ENCODE assay signal across 10 cellular contexts in genomic region chr15:65028338-65028737, GRCh38. TPM values are rescaled to one million over a fixed set of nuclear protein-coding genes. Genes with fewer than 3 reads are reported as not detected.
A peak's percentile ranks its signal among the peaks of the same experiment; 100 is the strongest.
DNase-seq lines count a peak whose midpoint lies in the region; ATAC-seq, FAIRE-seq and TF ChIP-seq lines count a peak whose summit lies in the region.
"Had no signal": no experiment of that assay in that cellular context is flagged by ENCODE, and none has a peak within 500 bp of the region (broad histone marks: within the 10 kb centered on the region; RNA-seq: fewer than 3 reads in every experiment).

No MANE protein-coding gene starts in this region.

- H4K8ac ChIP-seq in IMR-90 (ENCODE audit: low read depth in 2 of 2, low read length in 2 of 2) = peak overlapping the region in 1 of 2 experiments; percentile 32; a peak in 1 of 4 replicates

- CTCF ChIA-PET in IMR-90 (lab: Yijun Ruan, JAX) = no interaction called here

- no peak for FAIRE-seq in bronchial epithelial cell (lab: Jason Lieb, UNC)

- ATAC-seq in IMR-90 (ENCODE audit: low read depth) (no peak), GM21360 (IDR thresholded peaks at IDR 0.05; ENCODE audit: unreplicated experiment) (no peak), GM18861 (IDR thresholded peaks at IDR 0.05; ENCODE audit: unreplicated experiment) (no peak), HG03521 (IDR thresholded peaks at IDR 0.05; ENCODE audit: unreplicated experiment) (no peak), HG02588 (IDR thresholded peaks at IDR 0.05; ENCODE audit: unreplicated experiment) (no peak)

- H3K27me3 ChIP-seq in IMR-90 (ENCODE audit: control insufficient read depth, insufficient read depth, low read length) = no peaks in the 10 kb centered on the region
- no peaks in the 10 kb centered on the region for H3K27me3 ChIP-seq in bronchial epithelial cell (ENCODE audit: control insufficient read depth, insufficient read depth, low read length)
- H3K27me3 ChIP-seq in muscle layer of colon (ENCODE audit: control insufficient read depth in 1 of 2, insufficient read depth in 2 of 2, low read length in 2 of 2) = no peaks in the 10 kb centered on the region

- in situ Hi-C loops in IMR-90 (cut with MboI; ENCODE audit: low sequenced_read_pairs) = no loop called here

- H4K5ac ChIP-seq in IMR-90 (ENCODE audit: low read depth, low read length) = no peak overlapping the region

- 39% methylated on average over 4 of the region's 10 CpGs; no CpG with 5 or more reads in 1 of the 2 experiments for WGBS in IMR-90 (ENCODE audit: extremely low coverage in 2 of 2, insufficient read length in 1 of 2), 2 experiments

- no peak overlapping the region for H4K91ac ChIP-seq in IMR-90 (ENCODE audit: insufficient read depth, low read depth, low read length)

- H4K20me1 ChIP-seq in IMR-90 (ENCODE audit: insufficient read depth, low read length) = 0 out of 2 replicates have a peak, but pooled peaks cover 8% of the 10 kb centered on the region

- H3K36me3 ChIP-seq in IMR-90 (ENCODE audit: control insufficient read depth, insufficient read depth, low read length) (peaks cover 11% of the 10 kb centered on the region), bronchial epithelial cell (ENCODE audit: control insufficient read depth, insufficient read depth, low read length) (peaks cover 1% of the 10 kb centered on the region), muscle layer of colon (ENCODE audit: insufficient read depth, low read length) (peaks cover 20% of the 10 kb centered on the region)

- H2AK9ac ChIP-seq in IMR-90 (replicated peaks; ENCODE audit: low read depth, low read length, poor library complexity) = peak overlapping the region; percentile 73

- no peak overlapping the region for H3K4ac ChIP-seq in IMR-90 (ENCODE audit: low read depth, low read length)

- no peak overlapping the region for H2AK5ac ChIP-seq in IMR-90 (ENCODE audit: low read depth, low read length)

- BruUV-seq in IMR-90 (replicated peaks; lab: Mats Ljungman, UMichigan) = no TSS peak

- H2AFZ ChIP-seq in IMR-90 (replicated peaks; ENCODE audit: low read length, poor library complexity) = peak overlapping the region; percentile 62

- no peak overlapping the region for H3K18ac ChIP-seq in IMR-90 (ENCODE audit: low read depth, low read length)

- H3K9ac ChIP-seq in IMR-90 (ENCODE audit: low read depth, low read length) (peak overlapping the region; percentile 71), muscle layer of colon (ENCODE audit: low read length) (peak overlapping the region; percentile 59)

- peaks cover 8% of the 10 kb centered on the region; the same call in 1 of the 2 replicates for H3K9me1 ChIP-seq in IMR-90 (ENCODE audit: insufficient read depth, low read length)

- dilution Hi-C loops in IMR-90 (cut with HindIII; ENCODE audit: low sequenced_read_pairs, unreplicated experiment) = no loop called here

- intact Hi-C loops in IMR-90 (cut with micrococcal nuclease) = loop anchor here (5.0 kb wide), 1 partner anchor 186 kb away; the partner anchor contains the start of gene PLEKHO2

- no peak overlapping the region for H2BK15ac ChIP-seq in IMR-90 (ENCODE audit: low read depth, low read length)

- H3K56ac ChIP-seq in IMR-90 (ENCODE audit: extremely low read depth, insufficient read depth, low read length) = 0 out of 2 replicates have a peak overlapping the region, but pooled peaks have one; percentile 19

- H3K14ac ChIP-seq in IMR-90 (replicated peaks; ENCODE audit: low read depth, low read length) = peak overlapping the region; percentile 64

- H3K23ac ChIP-seq in IMR-90 (ENCODE audit: low read depth, low read length) = peak overlapping the region; percentile 68; the same call in 1 of the 2 replicates

- no peak overlapping the region for H2BK20ac ChIP-seq in IMR-90 (ENCODE audit: low read depth, low read length)

- no peak for TF ChIP-seq POLR2A in IMR-90 (IDR thresholded peaks at IDR 0.05; ENCODE audit: low read depth, low read length)

- H3K27ac ChIP-seq in IMR-90 (ENCODE audit: insufficient read depth, low read length) (no peak overlapping the region), muscle layer of colon (ENCODE audit: low read depth, low read length) (no peak overlapping the region)

- no peak overlapping the region for H2BK5ac ChIP-seq in IMR-90 (ENCODE audit: low read depth, low read length, poor library complexity, severe bottlenecking)

- no peak for TF ChIP-seq RAD21 in IMR-90 (IDR thresholded peaks at IDR 0.05; ENCODE audit: low read length)

- H3K9me3 ChIP-seq in IMR-90 (ENCODE audit: control insufficient read depth, insufficient read depth, low read length) (no peaks in the 10 kb centered on the region), muscle layer of colon (ENCODE audit: low read length) (no peaks in the 10 kb centered on the region)

- DNase-seq in AG09309 (ENCODE audit: low read depth) = no peak
- DNase-seq in IMR-90 = no peak
- DNase-seq in bronchial epithelial cell (ENCODE audit: low read depth) = no peak
- DNase-seq: NCI-H2171 had no signal

- H3K4me3 ChIP-seq in AG09309 (ENCODE audit: control insufficient read depth, low read depth, low read length) (peak overlapping the region; percentile 97), IMR-90 (ENCODE audit: insufficient read depth, low read depth, low read length) (peak overlapping the region; percentile 81), bronchial epithelial cell (ENCODE audit: low read depth, low read length) (peak overlapping the region; percentile 91), muscle layer of colon (ENCODE audit: low read depth in 1 of 2, low read length in 2 of 2) (peak overlapping the region; percentile 78 to 98)

- peak overlapping the region; percentile 100 for H3K4me2 ChIP-seq in IMR-90 (ENCODE audit: low read depth, low read length)

- H3K79me1 ChIP-seq in IMR-90 (ENCODE audit: low read depth in 1 of 2, low read length in 2 of 2) = peaks cover 12 to 19% of the 10 kb centered on the region in 2 experiments; a peak in 3 of 4 replicates

- POLR2A ChIA-PET in IMR-90 (lab: Charles Lee; ENCODE audit: unreplicated experiment) = no interaction called here

- no peak overlapping the region for H2BK120ac ChIP-seq in IMR-90 (ENCODE audit: low read depth, low read length)

- TF ChIP-seq CTCF in AG09309 (IDR thresholded peaks at IDR 0.05; ENCODE audit: control insufficient read depth, insufficient read depth, low read depth, low read length, missing control alignments) (no peak), IMR-90 (conservative IDR thresholded peaks at IDR 0.05; ENCODE audit: low read depth, low read length) (no peak), bronchial epithelial cell (IDR thresholded peaks at IDR 0.05; ENCODE audit: insufficient read depth, low read length, severe bottlenecking) (no peak)

- peaks cover 2% of the 10 kb centered on the region; the same call in 1 of the 2 replicates for H3K4me1 ChIP-seq in IMR-90 (ENCODE audit: control insufficient read depth, insufficient read depth, low read length)
- H3K4me1 ChIP-seq in muscle layer of colon (ENCODE audit: insufficient read depth, low read length) = peaks cover 2% of the 10 kb centered on the region

TF ChIP-seq in IMR-90, 13 proteins besides CTCF, POLR2A, EP300 and RAD21 (continues in another document):
- no peak for TF ChIP-seq USF2 (IDR thresholded peaks at IDR 0.05; ENCODE audit: low read depth, low read length)
- no peak for TF ChIP-seq SMC3 (IDR thresholded peaks at IDR 0.05; ENCODE audit: low read depth, low read length)
- no peak for TF ChIP-seq NFE2L2 (IDR thresholded peaks at IDR 0.05; ENCODE audit: low read depth, low read length)
- TF ChIP-seq CHD1 (IDR thresholded peaks at IDR 0.05; ENCODE audit: low read depth, low read length) = no peak
- TF ChIP-seq RCOR1 (IDR thresholded peaks at IDR 0.05; ENCODE audit: insufficient replicate concordance, low read length) = no peak
- TF ChIP-seq CEBPB (IDR thresholded peaks at IDR 0.05; ENCODE audit: low read depth, low read length) = no peak
- no peak for TF ChIP-seq MAZ (IDR thresholded peaks at IDR 0.05; ENCODE audit: borderline replicate concordance, low read depth, low read length)
- no peak for TF ChIP-seq FOS (IDR thresholded peaks at IDR 0.05; ENCODE audit: low read depth, low read length)

RNA-seq across cellular contexts. Expression of gene MTFMT, which starts 1.1 kb away (rescaled TPM):
- 19.4 and 21.3 TPM in 2 replicates for total RNA-seq in IMR-90 (2012; rRNA removed)
- polyA plus RNA-seq in IMR-90 (2012; rRNA removed) = 7.3 and 8.9 TPM in 2 replicates
- polyA plus RNA-seq in IMR-90 (2012; cell fraction: cytosol; rRNA removed) = 7.2 and 8.9 TPM in 2 replicates
- 4.7 and 5.9 TPM in 2 replicates for polyA plus RNA-seq in IMR-90 (2012; cell fraction: nucleus; rRNA removed; ENCODE audit: low replicate concordance)
- 10.4 and 17.4 TPM in 2 replicates for total RNA-seq in bronchial epithelial cell

RNA-seq across cellular contexts. Expression of gene SLC51B, which starts 16.8 kb away (rescaled TPM):
- total RNA-seq in IMR-90 (2012; rRNA removed) (not detected in 2 replicates), bronchial epithelial cell (not detected in 2 replicates)
- polyA plus RNA-seq in IMR-90 (2012; rRNA removed) = 0.16 TPM in 1 of 2 replicates, not detected in the other
- polyA plus RNA-seq in IMR-90 (2012; cell fraction: cytosol; rRNA removed) = 0.09 TPM in 1 of 2 replicates, not detected in the other
- polyA plus RNA-seq in IMR-90 (2012; cell fraction: nucleus; rRNA removed; ENCODE audit: low replicate concordance) = not detected in 2 replicates
- total RNA-seq: glomerular endothelial cell had no signal

RNA-seq across cellular contexts. Expression of gene SPG21, which starts 38.6 kb away (rescaled TPM):
- total RNA-seq in IMR-90 (2012; rRNA removed) = 60.8 and 65.3 TPM in 2 replicates
- 51.6 and 59.9 TPM in 2 replicates for polyA plus RNA-seq in IMR-90 (2012; rRNA removed)
- polyA plus RNA-seq in IMR-90 (2012; cell fraction: cytosol; rRNA removed) = 34.8 and 44.5 TPM in 2 replicates
- polyA plus RNA-seq in IMR-90 (2012; cell fraction: nucleus; rRNA removed; ENCODE audit: low replicate concordance) = 18.7 and 49.4 TPM in 2 replicates
- 72.6 and 95.8 TPM in 2 replicates for total RNA-seq in bronchial epithelial cell

RNA-seq across cellular contexts. Expression of gene RASL12, which starts 39.5 kb away (rescaled TPM):
- total RNA-seq in IMR-90 (2012; rRNA removed) (under 0.01 and 0.18 TPM in 2 replicates), bronchial epithelial cell (not detected in 2 replicates)
- 0.19 and 0.22 TPM in 2 replicates for polyA plus RNA-seq in IMR-90 (2012; rRNA removed)
- polyA plus RNA-seq in IMR-90 (2012; cell fraction: cytosol; rRNA removed) = 0.27 and 0.75 TPM in 2 replicates
- 0.26 and 0.50 TPM in 2 replicates for polyA plus RNA-seq in IMR-90 (2012; cell fraction: nucleus; rRNA removed; ENCODE audit: low replicate concordance)
- total RNA-seq: glomerular endothelial cell had no signal

RNA-seq across cellular contexts. Expression of gene KBTBD13, which starts 48.2 kb away (rescaled TPM):
- total RNA-seq in IMR-90 (2012; rRNA removed) (not detected in 2 replicates), bronchial epithelial cell (not detected in 2 replicates)
- not detected in 2 replicates for polyA plus RNA-seq in IMR-90 (2012; rRNA removed)
- polyA plus RNA-seq in IMR-90 (2012; cell fraction: cytosol; rRNA removed) = not detected in 2 replicates
- not detected in 2 replicates for polyA plus RNA-seq in IMR-90 (2012; cell fraction: nucleus; rRNA removed; ENCODE audit: low replicate concordance)
- total RNA-seq: glomerular endothelial cell had no signal
